In genomic region chr1:89918794-89919155, GRCh38 we compare ENCODE assay signal across 22 cellular contexts.
A peak's percentile ranks its signal among the peaks of the same experiment; 100 is the strongest.
DNase-seq lines count a peak whose midpoint lies in the region; ATAC-seq and TF ChIP-seq lines count a peak whose summit lies in the region.
"Had no signal": no experiment of that assay in that cellular context is flagged by ENCODE, and none has a peak within 500 bp of the region (broad histone marks: within the 10 kb centered on the region; RNA-seq: fewer than 3 reads in every experiment).

No MANE protein-coding gene starts in this region.

- H3K9me3 Mint-ChIP-seq in GM23338 = peaks cover 5% of the 10 kb centered on the region; the same call in 2 of the 3 replicates
- no peaks in the 10 kb centered on the region for H3K9me3 Mint-ChIP-seq in effector memory CD8-positive, alpha-beta T cell

- TF ChIP-seq CTCF in GM23338 (conservative IDR thresholded peaks at IDR 0.05; ENCODE audit: low read depth in 2 of 2) (no peak), epithelial cell of proximal tubule (conservative IDR thresholded peaks at IDR 0.05; ENCODE audit: low read depth, low read length) (no peak), smooth muscle cell (IDR thresholded peaks at IDR 0.05; ENCODE audit: borderline replicate concordance, insufficient read depth, poor library complexity, severe bottlenecking) (no peak), GM20000 (IDR thresholded peaks at IDR 0.05; ENCODE audit: extremely low read depth, missing control alignments) (no peak)

- H3K4me2 ChIP-seq in GM23338 (peak overlapping the region; percentile 46), smooth muscle cell (no peak overlapping the region)
- H3K4me2 ChIP-seq: BLaER1 treated with 17β-estradiol and CSF1 and Interleukin-3, amounts not matched to agents 10 nM and 100 nM had no signal

- no peaks in the 10 kb centered on the region for H3K27me3 ChIP-seq in GM23338 (ENCODE audit: insufficient read depth)
- no peaks in the 10 kb centered on the region for H3K27me3 ChIP-seq in smooth muscle cell (ENCODE audit: low read depth)
- H3K27me3 ChIP-seq: BLaER1 treated with 17β-estradiol and CSF1 and Interleukin-3, amounts not matched to agents 10 nM and 100 nM; body of pancreas; heart left ventricle; sigmoid colon; upper lobe of left lung had no signal

- H3K27ac ChIP-seq in GM23338 (ENCODE audit: low read depth) (peak overlapping the region; percentile 70), smooth muscle cell (ENCODE audit: low read depth) (no peak overlapping the region)
- H3K27ac ChIP-seq: BLaER1 treated with 17β-estradiol and CSF1 and Interleukin-3, amounts not matched to agents 10 nM and 100 nM; body of pancreas; heart left ventricle; sigmoid colon; upper lobe of left lung had no signal

- H3K27ac Mint-ChIP-seq in GM23338 = 0 out of 2 replicates have a peak overlapping the region, but pooled peaks have one; percentile 10
- no peak overlapping the region for H3K27ac Mint-ChIP-seq in effector memory CD8-positive, alpha-beta T cell
- H3K27ac Mint-ChIP-seq: activated CD4-positive, alpha-beta T cell treated with anti-CD3 and anti-CD28 coated beads for 36 hours; activated naive CD4-positive, alpha-beta T cell treated with anti-CD3 and anti-CD28 coated beads for 36 hours had no signal

- no peak overlapping the region for H3K9ac ChIP-seq in smooth muscle cell (ENCODE audit: low read depth)
- H3K9ac ChIP-seq: BLaER1 treated with 17β-estradiol and CSF1 and Interleukin-3, amounts not matched to agents 10 nM and 100 nM had no signal

- H3K4me1 ChIP-seq in GM23338 (ENCODE audit: insufficient read depth) (peaks cover 33% of the 10 kb centered on the region), smooth muscle cell (ENCODE audit: low read depth) (no peaks in the 10 kb centered on the region)
- H3K4me1 ChIP-seq: body of pancreas, sigmoid colon, upper lobe of left lung had no signal

- H3K79me2 ChIP-seq in GM23338 (replicated peaks; ENCODE audit: insufficient read depth) = peaks cover 65% of the 10 kb centered on the region
- no peaks in the 10 kb centered on the region for H3K79me2 ChIP-seq in smooth muscle cell (ENCODE audit: low read depth)

- DNase-seq in GM23338 (ENCODE audit: low spot score) = no peak
- peak; percentile 54 for DNase-seq in M059J (ENCODE audit: low read depth)
- peak; percentile 68 for DNase-seq in epithelial cell of proximal tubule (ENCODE audit: low read depth)
- DNase-seq in renal cortical epithelial cell (ENCODE audit: low read depth) = peak; percentile 94
- DNase-seq in effector memory CD8-positive, alpha-beta T cell = no peak
- DNase-seq in HCEC 1CT = no peak
- DNase-seq in smooth muscle cell (lab: John Stamatoyannopoulos, UW; ENCODE audit: unreplicated experiment) = no peak
- DNase-seq in GM20000 (ENCODE audit: low spot score) = no peak
- DNase-seq: activated CD4-positive, alpha-beta T cell treated with anti-CD3 and anti-CD28 coated beads for 36 hours; activated CD8-positive, alpha-beta memory T cell treated with anti-CD3 and anti-CD28 coated beads, Interleukin-2, amount 50 U/mL, for 48 hours; activated naive CD4-positive, alpha-beta T cell treated with anti-CD3 and anti-CD28 coated beads for 36 hours; body of pancreas; cortex of kidney; DND-41; H7; heart left ventricle; NCI-H187; nucleus accumbens; sigmoid colon; T1000; upper lobe of left lung had no signal

- peaks cover 41% of the 10 kb centered on the region for H3K4me1 Mint-ChIP-seq in GM23338
- H3K4me1 Mint-ChIP-seq in effector memory CD8-positive, alpha-beta T cell (ENCODE audit: low read depth in 2 of 2) = peaks cover 3 to 9% of the 10 kb centered on the region in 2 donors

- no peaks in the 10 kb centered on the region for H3K9me2 ChIP-seq in GM23338 (ENCODE audit: insufficient read depth)

- H3F3A ChIP-seq in GM23338 (replicated peaks; ENCODE audit: low read depth) (0 out of 2 replicates have a peak, but pooled peaks cover 6% of the 10 kb centered on the region), smooth muscle cell (ENCODE audit: low read depth) (no peaks in the 10 kb centered on the region)

- H3K36me3 ChIP-seq in GM23338 (ENCODE audit: insufficient read depth) (peaks cover 5% of the 10 kb centered on the region; the same call in 1 of the 2 replicates), smooth muscle cell (ENCODE audit: low read depth) (no peaks in the 10 kb centered on the region)
- H3K36me3 ChIP-seq: sigmoid colon, upper lobe of left lung had no signal

- H3K4me3 ChIP-seq in GM23338 (peak overlapping the region; percentile 4; the same call in 1 of the 2 replicates), epithelial cell of proximal tubule (ENCODE audit: low read depth, low read length) (no peak overlapping the region), smooth muscle cell (no peak overlapping the region)
- H3K4me3 ChIP-seq: BLaER1 treated with 17β-estradiol and CSF1 and Interleukin-3, amounts not matched to agents 10 nM and 100 nM; body of pancreas; heart left ventricle; sigmoid colon; upper lobe of left lung had no signal

- peaks cover 1% of the 10 kb centered on the region for H3K9me3 ChIP-seq in smooth muscle cell (replicated peaks; ENCODE audit: low read depth)
- H3K9me3 ChIP-seq: body of pancreas, sigmoid colon had no signal

- H3K36me3 Mint-ChIP-seq in GM23338 (ENCODE audit: low read depth) = peaks cover 37% of the 10 kb centered on the region
- H3K36me3 Mint-ChIP-seq in effector memory CD8-positive, alpha-beta T cell (ENCODE audit: insufficient read depth) = no peaks in the 10 kb centered on the region

- no peak overlapping the region; the same call in 2 of the 3 replicates for H3K4me3 Mint-ChIP-seq in GM23338
- H3K4me3 Mint-ChIP-seq in effector memory CD8-positive, alpha-beta T cell = no peak overlapping the region
- H3K4me3 Mint-ChIP-seq: activated CD4-positive, alpha-beta T cell treated with anti-CD3 and anti-CD28 coated beads for 36 hours; activated naive CD4-positive, alpha-beta T cell treated with anti-CD3 and anti-CD28 coated beads for 36 hours had no signal

- H3K27me3 Mint-ChIP-seq in GM23338 (ENCODE audit: insufficient read depth, low read depth, poor library complexity) = no peaks in the 10 kb centered on the region
- H3K27me3 Mint-ChIP-seq in effector memory CD8-positive, alpha-beta T cell = no peaks in the 10 kb centered on the region
- H3K27me3 Mint-ChIP-seq: activated CD4-positive, alpha-beta T cell treated with anti-CD3 and anti-CD28 coated beads for 36 hours had no signal

- ATAC-seq in GM23338 = peak; percentile 48
- no peak for ATAC-seq in effector memory CD8-positive, alpha-beta T cell (replicated peaks)
- ATAC-seq: activated CD4-positive, alpha-beta T cell treated with anti-CD3 and anti-CD28 coated beads for 36 hours; body of pancreas had no signal

- H4K20me1 ChIP-seq in GM23338 (replicated peaks; ENCODE audit: insufficient read depth) (no peaks in the 10 kb centered on the region), smooth muscle cell (ENCODE audit: low read depth) (no peaks in the 10 kb centered on the region)

- no peak overlapping the region for H2AFZ ChIP-seq in GM23338
- H2AFZ ChIP-seq in smooth muscle cell (ENCODE audit: low read depth) = no peak overlapping the region

- 62% methylated on average over 1 of the region's 1 CpG for WGBS in smooth muscle cell (ENCODE audit: low lambda C conversion rate)

TF ChIP-seq in GM23338, 12 proteins besides CTCF, POLR2A, EP300 and RAD21 (continues in another document):
- TF ChIP-seq ZNF331 (CRISPR knock-in tag; IDR thresholded peaks at IDR 0.05; ENCODE audit: low read depth) (no peak), POLR2AphosphoS5 (IDR thresholded peaks at IDR 0.05; ENCODE audit: low read depth) (no peak), EZH2 (IDR thresholded peaks at IDR 0.05; ENCODE audit: low read depth, unreplicated experiment) (no peak), EZH2phosphoT487 (IDR thresholded peaks at IDR 0.05; ENCODE audit: unreplicated experiment) (no peak), ETS1 (IDR thresholded peaks at IDR 0.05) (no peak), NANOG (IDR thresholded peaks at IDR 0.05; ENCODE audit: borderline replicate concordance) (no peak)

Comparison
In these comparisons a context has a peak if more than half of its experiments do, and no peak if none do; other contexts are left out.
1. DNase-seq: peak in M059J (single experiment), epithelial cell of proximal tubule (single experiment) and renal cortical epithelial cell (single experiment); none in GM23338 (single experiment), effector memory CD8-positive, alpha-beta T cell (0 of 3), HCEC 1CT (single experiment), smooth muscle cell (single experiment) and GM20000 (single experiment).